31 cellular contexts compared by ENCODE assay signal in genomic region chr7:98622926-98623325, GRCh38. TPM values are rescaled to one million over a fixed set of nuclear protein-coding genes. Genes with fewer than 3 reads are reported as not detected.
"Had no signal": no experiment of that assay in that cellular context is flagged by ENCODE, and none has a peak within 500 bp of the region (broad histone marks: within the 10 kb centered on the region; RNA-seq: fewer than 3 reads in every experiment).

No MANE protein-coding gene starts in this region.

- H3K9me3 Mint-ChIP-seq: naive thymus-derived CD4-positive, alpha-beta T cell; natural killer cell; nephron progenitor cell; neural crest cell; stimulated activated effector memory CD8-positive, alpha-beta T cell treated with anti-CD3 and anti-CD28 coated beads, Interleukin-12 subunit alpha, Interleukin-12 subunit beta, amount 100 ng/mL, for 72 hours; stimulated activated naive CD8-positive, alpha-beta T cell treated with anti-CD3 and anti-CD28 coated beads, Interleukin-15, Interleukin-2, amounts not matched to agents 100 ng/mL and 50 ng/mL, for 24 hours; type B pancreatic cell had no signal

- H3K27me3 ChIP-seq: ovary, testis, uterus had no signal

- H3K4me1 Mint-ChIP-seq: natural killer cell had no signal

- H3K4me1 ChIP-seq: parathyroid adenoma, psoas muscle, uterus had no signal

- H3K27ac Mint-ChIP-seq: naive thymus-derived CD4-positive, alpha-beta T cell; natural killer cell; nephron progenitor cell; progenitor cell of endocrine pancreas; stimulated activated effector memory CD8-positive, alpha-beta T cell treated with anti-CD3 and anti-CD28 coated beads, Interleukin-12 subunit alpha, Interleukin-12 subunit beta, amount 100 ng/mL, for 72 hours; stimulated activated naive B cell treated with anti-CD40 and anti-IgM and Interleukin-4, amounts not matched to agents 10 μg/mL and 1 μg/mL and 100 μg/mL, for 72 hours; stimulated activated naive CD8-positive, alpha-beta T cell treated with anti-CD3 and anti-CD28 coated beads, Interleukin-15, Interleukin-2, amounts not matched to agents 100 ng/mL and 50 ng/mL, for 24 hours; type B pancreatic cell had no signal

- H3K27ac ChIP-seq: neutrophil, ovary, parathyroid adenoma, psoas muscle, right lobe of liver, sigmoid colon, suprapubic skin, testis, tibial artery, transverse colon, upper lobe of right lung, uterus had no signal

- H3K4me3 ChIP-seq: ovary, psoas muscle, right lobe of liver, sigmoid colon, suprapubic skin, testis, tibial artery, transverse colon, upper lobe of right lung, uterus had no signal

- H3K79me2 ChIP-seq: parathyroid adenoma had no signal

- H2AFZ ChIP-seq: parathyroid adenoma had no signal

- H3K36me3 ChIP-seq: neutrophil, ovary, right lobe of liver, sigmoid colon, suprapubic skin, transverse colon, upper lobe of right lung, uterus had no signal

- ATAC-seq: naive thymus-derived CD4-positive, alpha-beta T cell; natural killer cell; psoas muscle; right cardiac atrium; right lobe of liver; stimulated activated effector memory CD8-positive, alpha-beta T cell treated with anti-CD3 and anti-CD28 coated beads, Interleukin-12 subunit alpha, Interleukin-12 subunit beta, amount 100 ng/mL, for 72 hours; stimulated activated naive B cell treated with anti-CD40 and anti-IgM and Interleukin-4, amounts not matched to agents 10 μg/mL and 1 μg/mL and 100 μg/mL, for 72 hours; upper lobe of right lung had no signal

- H3K9me3 ChIP-seq: neutrophil, ovary, psoas muscle, right lobe of liver, sigmoid colon, suprapubic skin, testis, transverse colon, upper lobe of right lung, uterus had no signal

- H3K36me3 Mint-ChIP-seq: naive thymus-derived CD4-positive, alpha-beta T cell; stimulated activated effector memory CD8-positive, alpha-beta T cell treated with anti-CD3 and anti-CD28 coated beads, Interleukin-12 subunit alpha, Interleukin-12 subunit beta, amount 100 ng/mL, for 72 hours; stimulated activated naive B cell treated with anti-CD40 and anti-IgM and Interleukin-4, amounts not matched to agents 10 μg/mL and 1 μg/mL and 100 μg/mL, for 72 hours; type B pancreatic cell had no signal

- DNase-seq: naive thymus-derived CD4-positive, alpha-beta T cell; natural killer cell; nephron progenitor cell; nucleus accumbens; ovary; posterior cingulate gyrus; psoas muscle; right cardiac atrium; right lobe of liver; sigmoid colon; small intestine; stimulated activated CD4-positive, alpha-beta T cell treated with anti-CD3 and anti-CD28 coated beads, Interleukin-15, amount 100 ng/mL, for 24 hours; stimulated activated CD4-positive, alpha-beta T cell treated with anti-CD3 and anti-CD28 coated beads, Interleukin-2, amount 100 ng/mL, for 24 hours; stimulated activated CD4-positive, alpha-beta T cell treated with anti-CD3 and anti-CD28 coated beads, Interleukin-2, amount 100 ng/mL, for 48 hours; stimulated activated CD4-positive, alpha-beta T cell treated with anti-CD3 and anti-CD28 coated beads, Interleukin-4, amount 100 ng/mL, for 24 hours; stimulated activated naive B cell treated with anti-CD40 and anti-IgM and Interleukin-4, amounts not matched to agents 10 μg/mL and 1 μg/mL and 100 μg/mL, for 72 hours; stimulated activated naive CD4-positive, alpha-beta T cell treated with Interleukin-2 at 50 U/mL for 16 hours; substantia nigra; testis; tibial artery; transverse colon; upper lobe of right lung; uterus had no signal

- H3K4me3 Mint-ChIP-seq: naive thymus-derived CD4-positive, alpha-beta T cell; natural killer cell; nephron progenitor cell; neural crest cell; stimulated activated effector memory CD8-positive, alpha-beta T cell treated with anti-CD3 and anti-CD28 coated beads, Interleukin-12 subunit alpha, Interleukin-12 subunit beta, amount 100 ng/mL, for 72 hours; stimulated activated naive B cell treated with anti-CD40 and anti-IgM and Interleukin-4, amounts not matched to agents 10 μg/mL and 1 μg/mL and 100 μg/mL, for 72 hours; stimulated activated naive CD8-positive, alpha-beta T cell treated with anti-CD3 and anti-CD28 coated beads, Interleukin-15, Interleukin-2, amounts not matched to agents 100 ng/mL and 50 ng/mL, for 24 hours had no signal

RNA-seq across cellular contexts. Expression of gene NPTX2, which starts 5.8 kb away (rescaled TPM):
- polyA plus RNA-seq: naive thymus-derived CD4-positive, alpha-beta T cell had no signal
